ENCODE assay signal across 7 cellular contexts in genomic region chr20:47262365-47263013, GRCh38.
DNase-seq lines count a peak whose midpoint lies in the region; ATAC-seq and TF ChIP-seq lines count a peak whose summit lies in the region.

No MANE protein-coding gene starts in this region.

- no peaks in the 10 kb centered on the region for H3K23me2 ChIP-seq in H9 (ENCODE audit: insufficient read length, low read depth, low read length, poor library complexity, severe bottlenecking)

- H2BK15ac ChIP-seq in mesenchymal stem cell (ENCODE audit: low read depth, poor library complexity, severe bottlenecking) (no peak overlapping the region), H9 (ENCODE audit: low read depth, low read length) (no peak overlapping the region)

- H3K4ac ChIP-seq in mesenchymal stem cell (ENCODE audit: low read depth in 1 of 2, low read length in 2 of 2), result no peak overlapping the region
- H3K4ac ChIP-seq in H9 (ENCODE audit: low read depth, low read length), result no peak overlapping the region

- intact Hi-C loops in activated CD4-positive, alpha-beta memory T cell treated with anti-CD3 and anti-CD28 coated beads for 36 hours (cut with micrococcal nuclease), result no loop called here

- H2AFZ ChIP-seq in mesenchymal stem cell (ENCODE audit: low read depth, low read length), result no peak overlapping the region
- H2AFZ ChIP-seq in H9 (ENCODE audit: low read length), result no peak overlapping the region

- H2BK20ac ChIP-seq in H9 (ENCODE audit: low read depth, low read length, poor library complexity, severe bottlenecking), result no peak overlapping the region

- POLR2A ChIA-PET in activated CD4-positive, alpha-beta memory T cell treated with anti-CD3 and anti-CD28 coated beads for 36 hours (lab: Charles Lee), result interaction anchor here (1.0 kb wide), 1 partner anchor 134 kb away, joined by 3 read pairs; no protein-coding TSS in a partner anchor

- H3K79me2 ChIP-seq in H9 (ENCODE audit: insufficient read depth, low read length), result peaks cover 3% of the 10 kb centered on the region; the same call in 1 of the 2 replicates

- H3K4me3 Mint-ChIP-seq in neural crest cell (no peak overlapping the region), H9 (no peak overlapping the region)
- no peak overlapping the region for H3K4me3 Mint-ChIP-seq in activated CD4-positive, alpha-beta memory T cell treated with anti-CD3 and anti-CD28 coated beads for 36 hours

- H3K9me3 ChIP-seq in mesenchymal stem cell (ENCODE audit: control insufficient read depth, low read length) (no peaks in the 10 kb centered on the region), H9 (ENCODE audit: control insufficient read depth, low read depth, low read length) (no peaks in the 10 kb centered on the region)

- H4K5ac ChIP-seq in H9 (ENCODE audit: insufficient read length, low read depth, low read length), result no peak overlapping the region

- no peak overlapping the region for H2BK120ac ChIP-seq in mesenchymal stem cell (ENCODE audit: low read depth, low read length)
- H2BK120ac ChIP-seq in H9 (ENCODE audit: low read depth, low read length, poor library complexity, severe bottlenecking), result no peak overlapping the region

- ATAC-seq in GM19025 (IDR thresholded peaks at IDR 0.05; ENCODE audit: low read depth, unreplicated experiment) (peak; percentile 47), HG02884 (IDR thresholded peaks at IDR 0.05; ENCODE audit: unreplicated experiment) (peak; percentile 41)

- no peak overlapping the region for H3K4me3 ChIP-seq in mesenchymal stem cell (ENCODE audit: insufficient read depth in 1 of 2, low read depth in 1 of 2, low read length in 2 of 2)

- H3K23ac ChIP-seq in mesenchymal stem cell (ENCODE audit: low read length in 2 of 2) (no peak overlapping the region), H9 (ENCODE audit: insufficient read length, low read depth, low read length) (no peak overlapping the region)

- peaks cover 38% of the 10 kb centered on the region for H3K79me1 ChIP-seq in mesenchymal stem cell (replicated peaks; ENCODE audit: low read length, poor library complexity, severe bottlenecking)
- H3K79me1 ChIP-seq in H9 (ENCODE audit: insufficient read depth, low read depth, low read length, poor library complexity, severe bottlenecking), result peaks cover 15% of the 10 kb centered on the region

- no peaks in the 10 kb centered on the region for H3K27me3 ChIP-seq in mesenchymal stem cell (ENCODE audit: control insufficient read depth in 1 of 2, insufficient read depth in 1 of 2, low read length in 2 of 2)
- no peaks in the 10 kb centered on the region for H3K27me3 ChIP-seq in H9 (ENCODE audit: insufficient read depth, low read length)

- CTCF ChIA-PET in activated CD4-positive, alpha-beta memory T cell treated with anti-CD3 and anti-CD28 coated beads for 36 hours (lab: Charles Lee), result interaction anchor here (1.2 to 2.2 kb wide), 4 partner anchors 10 to 121 kb away, joined by 4 to 10 read pairs (median 7); no protein-coding TSS in a partner anchor

- no peak overlapping the region for H4K8ac ChIP-seq in mesenchymal stem cell (ENCODE audit: low read length)
- no peak overlapping the region for H4K8ac ChIP-seq in H9 (replicated peaks; ENCODE audit: insufficient read length, low read depth, low read length)

- no peak overlapping the region for H3T11ph ChIP-seq in H9 (ENCODE audit: low read length)

- no peak overlapping the region for H3K18ac ChIP-seq in mesenchymal stem cell (ENCODE audit: low read depth in 1 of 2, low read length in 2 of 2)
- H3K18ac ChIP-seq in H9 (ENCODE audit: insufficient read length, low read depth, low read length), result no peak overlapping the region

- peaks cover 28% of the 10 kb centered on the region for H3K4me1 Mint-ChIP-seq in neural crest cell
- peaks cover 13% of the 10 kb centered on the region for H3K4me1 Mint-ChIP-seq in activated CD4-positive, alpha-beta memory T cell treated with anti-CD3 and anti-CD28 coated beads for 36 hours (ENCODE audit: low read depth)
- H3K4me1 Mint-ChIP-seq in H9, result peaks cover 15 to 20% of the 10 kb centered on the region in 2 experiments

- 96% methylated on average over 15 of the region's 15 CpGs for WGBS in mesenchymal stem cell
- WGBS in H9 (ENCODE audit: extremely low coverage, insufficient read length, low lambda C conversion rate), result 100% methylated on average over 1 of the region's 15 CpGs

- H3K36me3 Mint-ChIP-seq in neural crest cell (ENCODE audit: low read depth), result peaks cover 29% of the 10 kb centered on the region
- H3K36me3 Mint-ChIP-seq in activated CD4-positive, alpha-beta memory T cell treated with anti-CD3 and anti-CD28 coated beads for 36 hours, result peaks cover 20% of the 10 kb centered on the region
- H3K36me3 Mint-ChIP-seq in H9 (ENCODE audit: insufficient read depth in 1 of 3, low read depth in 3 of 3), result peaks cover 56 to 79% (median 79%) of the 10 kb centered on the region in 3 experiments

- H3K9me3 Mint-ChIP-seq in neural crest cell, result no peaks in the 10 kb centered on the region
- no peaks in the 10 kb centered on the region for H3K9me3 Mint-ChIP-seq in activated CD4-positive, alpha-beta memory T cell treated with anti-CD3 and anti-CD28 coated beads for 36 hours
- H3K9me3 Mint-ChIP-seq in H9, result no peaks in the 10 kb centered on the region

- H3K9ac ChIP-seq in mesenchymal stem cell (ENCODE audit: low read length), result no peak overlapping the region
- no peak overlapping the region for H3K9ac ChIP-seq in H9 (ENCODE audit: extremely low read depth, insufficient read length, low read length)

- H2BK12ac ChIP-seq in mesenchymal stem cell (ENCODE audit: low read length in 2 of 2) (no peak overlapping the region), H9 (ENCODE audit: insufficient read length, low read depth, low read length) (no peak overlapping the region)

- TF ChIP-seq CTCF in neural crest cell (conservative IDR thresholded peaks at IDR 0.05) (no peak), H9 (conservative IDR thresholded peaks at IDR 0.05) (no peak)

- peak overlapping the region; percentile 8 for H3K27ac Mint-ChIP-seq in neural crest cell (ENCODE audit: unreplicated experiment)
- H3K27ac Mint-ChIP-seq in activated CD4-positive, alpha-beta memory T cell treated with anti-CD3 and anti-CD28 coated beads for 36 hours, result no peak overlapping the region
- peak overlapping the region in 1 of 3 experiments; percentile 41; a peak in 2 of 7 replicates for H3K27ac Mint-ChIP-seq in H9

- H3K27me3 Mint-ChIP-seq in neural crest cell (ENCODE audit: low read depth), result no peaks in the 10 kb centered on the region
- H3K27me3 Mint-ChIP-seq in activated CD4-positive, alpha-beta memory T cell treated with anti-CD3 and anti-CD28 coated beads for 36 hours, result no peaks in the 10 kb centered on the region
- H3K27me3 Mint-ChIP-seq in H9 (ENCODE audit: low read depth), result peaks cover 2% of the 10 kb centered on the region; the same call in 1 of the 2 replicates

- H3K4me1 ChIP-seq in mesenchymal stem cell (ENCODE audit: control insufficient read depth, insufficient read depth, low read depth, low read length) (peaks cover 3% of the 10 kb centered on the region), H9 (ENCODE audit: insufficient read depth, low read length) (no peaks in the 10 kb centered on the region)

- H2AK5ac ChIP-seq in mesenchymal stem cell (ENCODE audit: low read length, severe bottlenecking) (no peak overlapping the region), H9 (ENCODE audit: insufficient read length, low read length) (no peak overlapping the region)

- H3K4me2 ChIP-seq in mesenchymal stem cell (ENCODE audit: low read length, poor library complexity, severe bottlenecking) (no peak overlapping the region), H9 (ENCODE audit: insufficient read depth, insufficient read length, low read length) (no peak overlapping the region)

- H3K14ac ChIP-seq in mesenchymal stem cell (ENCODE audit: low read length in 2 of 2), result no peak overlapping the region
- no peak overlapping the region for H3K14ac ChIP-seq in H9 (ENCODE audit: insufficient read depth, low read length)

- no peak overlapping the region for H3K27ac ChIP-seq in mesenchymal stem cell (ENCODE audit: low read length, poor library complexity, severe bottlenecking)
- H3K27ac ChIP-seq in H9 (ENCODE audit: insufficient read length, low read depth, low read length), result no peak overlapping the region

- H4K20me1 ChIP-seq in H9 (ENCODE audit: control insufficient read depth, insufficient read depth, insufficient read length), result no peaks in the 10 kb centered on the region

- H4K91ac ChIP-seq in mesenchymal stem cell (ENCODE audit: low read length) (no peak overlapping the region), H9 (ENCODE audit: insufficient read length, low read depth, low read length) (no peak overlapping the region)

- peaks cover 35 to 47% of the 10 kb centered on the region in 2 experiments for H3K36me3 ChIP-seq in mesenchymal stem cell (ENCODE audit: control insufficient read depth in 1 of 2, insufficient read depth in 2 of 2, low read depth in 1 of 2, low read length in 2 of 2)

- DNase-seq in NCI-H526 (lab: John Stamatoyannopoulos, UW) (peak; percentile 27 to 74), neural crest cell (ENCODE audit: low read depth, low spot score) (no peak), mesenchymal stem cell (no peak), H9 (no peak)
- no peak for DNase-seq in activated CD4-positive, alpha-beta memory T cell treated with anti-CD3 and anti-CD28 coated beads for 36 hours

- H2BK5ac ChIP-seq in mesenchymal stem cell (ENCODE audit: low read depth, low read length, poor library complexity, severe bottlenecking) (no peak overlapping the region), H9 (ENCODE audit: insufficient read length, low read length) (no peak overlapping the region)

- no peak overlapping the region for H3K56ac ChIP-seq in H9 (ENCODE audit: insufficient read length, low read depth, low read length)

Comparison
In these comparisons a context has a peak if more than half of its experiments do, and no peak if none do; other contexts are left out.
1. DNase-seq: peak in NCI-H526 (2 of 2); none in neural crest cell (single experiment), mesenchymal stem cell (single experiment), activated CD4-positive, alpha-beta memory T cell treated with anti-CD3 and anti-CD28 coated beads for 36 hours (single experiment) and H9 (single experiment).